1 cellular context compared by ENCODE assay signal in genomic region chr11:129440028-129440630, GRCh38.
TF ChIP-seq lines count a peak whose summit lies in the region.

No MANE protein-coding gene starts in this region.

TF ChIP-seq in HEK293, 187 proteins besides CTCF, POLR2A, EP300 and RAD21 (continued from another document and continues in another):
- TF ChIP-seq ZNF416 (tag by site-specific recombination; IDR thresholded peaks at IDR 0.05) (no peak), KLF1 (tag by site-specific recombination; IDR thresholded peaks at IDR 0.05) (no peak), GLIS1 (tag by site-specific recombination; IDR thresholded peaks at IDR 0.05) (peak; percentile 96), TSHZ1 (tag by site-specific recombination; IDR thresholded peaks at IDR 0.05; ENCODE audit: borderline replicate concordance) (peak; percentile 41; the same call in 1 of the 2 replicates), ZSCAN18 (tag by site-specific recombination; IDR thresholded peaks at IDR 0.05) (no peak), TCF7L2 (IDR thresholded peaks at IDR 0.05; ENCODE audit: borderline replicate concordance, low read depth, low read length) (no peak), ZNF138 (tag by site-specific recombination; IDR thresholded peaks at IDR 0.05; ENCODE audit: borderline replicate concordance) (no peak), ZNF473 (tag by site-specific recombination; IDR thresholded peaks at IDR 0.05) (no peak), GLI2 (tag by site-specific recombination; IDR thresholded peaks at IDR 0.05; ENCODE audit: borderline replicate concordance, low read depth) (no peak), ZNF518A (tag by site-specific recombination; conservative IDR thresholded peaks at IDR 0.05; ENCODE audit: low read depth) (no peak), ZNF561 (tag by site-specific recombination; IDR thresholded peaks at IDR 0.05; ENCODE audit: borderline replicate concordance) (no peak), ZFP69B (tag by site-specific recombination; IDR thresholded peaks at IDR 0.05) (no peak), IKZF3 (tag by site-specific recombination; IDR thresholded peaks at IDR 0.05) (no peak), ZBTB1 (tag by site-specific recombination; IDR thresholded peaks at IDR 0.05) (no peak), ZNF629 (tag by site-specific recombination; IDR thresholded peaks at IDR 0.05) (peak; percentile 60; the same call in 1 of the 2 replicates), ZNF324 (tag by site-specific recombination; IDR thresholded peaks at IDR 0.05) (no peak), PATZ1 (tag by site-specific recombination; IDR thresholded peaks at IDR 0.05) (no peak), HOXD13 (CRISPR knock-in tag; IDR thresholded peaks at IDR 0.05; ENCODE audit: borderline replicate concordance) (no peak), ZNF623 (tag by site-specific recombination; IDR thresholded peaks at IDR 0.05) (no peak), ZNF600 (tag by site-specific recombination; IDR thresholded peaks at IDR 0.05) (0 out of 2 replicates have a peak, but pooled peaks have one; percentile 17), WT1 (tag by site-specific recombination; IDR thresholded peaks at IDR 0.05) (peak; percentile 47; the same call in 1 of the 2 replicates), PRDM4 (tag by site-specific recombination; IDR thresholded peaks at IDR 0.05) (no peak), ZNF114 (tag by site-specific recombination; IDR thresholded peaks at IDR 0.05) (no peak), ZNF677 (tag by site-specific recombination; IDR thresholded peaks at IDR 0.05) (no peak), ZNF513 (tag by site-specific recombination; IDR thresholded peaks at IDR 0.05) (no peak), ZSCAN5A (tag by site-specific recombination; IDR thresholded peaks at IDR 0.05) (no peak), ZSCAN30 (tag by site-specific recombination; IDR thresholded peaks at IDR 0.05) (no peak), ZNF121 (tag by site-specific recombination; IDR thresholded peaks at IDR 0.05) (no peak), ZNF701 (tag by site-specific recombination; IDR thresholded peaks at IDR 0.05) (no peak), ZNF248 (tag by site-specific recombination; IDR thresholded peaks at IDR 0.05) (no peak), ZNF10 (tag by site-specific recombination; IDR thresholded peaks at IDR 0.05) (no peak), ZNF132 (tag by site-specific recombination; IDR thresholded peaks at IDR 0.05; ENCODE audit: borderline replicate concordance) (no peak), ZNF514 (tag by site-specific recombination; IDR thresholded peaks at IDR 0.05) (no peak), HIC1 (tag by site-specific recombination; IDR thresholded peaks at IDR 0.05) (peak; percentile 50; the same call in 1 of the 2 replicates), ZBTB44 (tag by site-specific recombination; IDR thresholded peaks at IDR 0.05) (peak; percentile 75; the same call in 1 of the 2 replicates), SP2 (tag by site-specific recombination; IDR thresholded peaks at IDR 0.05) (no peak), ZNF202 (tag by site-specific recombination; IDR thresholded peaks at IDR 0.05; ENCODE audit: borderline replicate concordance) (no peak), ZNF626 (tag by site-specific recombination; IDR thresholded peaks at IDR 0.05) (no peak), ZNF664 (tag by site-specific recombination; IDR thresholded peaks at IDR 0.05) (no peak)
